In genomic region chr1:64921761-64922160, GRCh38 we compare ENCODE assay signal across 19 cellular contexts. TPM values are rescaled to one million over a fixed set of nuclear protein-coding genes. Genes with fewer than 3 reads are reported as not detected.
DNase-seq lines count a peak whose midpoint lies in the region; ATAC-seq and TF ChIP-seq lines count a peak whose summit lies in the region.
"Had no signal": no experiment of that assay in that cellular context is flagged by ENCODE, and none has a peak within 500 bp of the region (broad histone marks: within the 10 kb centered on the region; RNA-seq: fewer than 3 reads in every experiment).

No MANE protein-coding gene starts in this region.

- H3K9me2 ChIP-seq in HCT116 (ENCODE audit: insufficient read depth) = no peaks in the 10 kb centered on the region

- DNase-seq in AG10803 (ENCODE audit: low read depth) (peak; percentile 26), HCT116 (ENCODE audit: low read depth, low spot score) (no peak), cardiac fibroblast (ENCODE audit: low read depth in 2 of 2) (peak; percentile 31 to 43), mucosa of descending colon (no peak), NCI-H524 treated with DMSO at 0.1 percent for 48 hours (lab: John Stamatoyannopoulos, UW) (no peak), midbrain (lab: John Stamatoyannopoulos, UW) (no peak), SKM-1 (lab: John Stamatoyannopoulos, UW; ENCODE audit: unreplicated experiment) (no peak)
- DNase-seq in T-helper 2 cell treated with Interferon-gamma antibody and Interleukin-4, amounts not matched to agents 5 μg/mL and 100 μg/mL, for 36 hours (ENCODE audit: low spot score) = no peak
- DNase-seq: activated CD4-positive, alpha-beta T cell treated with anti-CD3 and anti-CD28 coated beads for 1 hour; effector CD4-positive, alpha-beta T cell; foreskin melanocyte; islet precursor cell; NCI-H1694; NCI-H510A; testis had no signal

- peaks cover 54% of the 10 kb centered on the region for H3K4me1 Mint-ChIP-seq in T-helper 2 cell treated with Interferon-gamma antibody and Interleukin-4, amounts not matched to agents 5 μg/mL and 100 μg/mL, for 36 hours (ENCODE audit: low read depth)

- no peaks in the 10 kb centered on the region for H4K20me1 ChIP-seq in HCT116 (ENCODE audit: insufficient read depth)

- H3K27me3 Mint-ChIP-seq in T-helper 2 cell treated with Interferon-gamma antibody and Interleukin-4, amounts not matched to agents 5 μg/mL and 100 μg/mL, for 36 hours (ENCODE audit: low read depth) = no peaks in the 10 kb centered on the region
- H3K27me3 Mint-ChIP-seq: brain had no signal

- no peak overlapping the region for H3K4me3 Mint-ChIP-seq in T-helper 2 cell treated with Interferon-gamma antibody and Interleukin-4, amounts not matched to agents 5 μg/mL and 100 μg/mL, for 36 hours
- H3K4me3 Mint-ChIP-seq: brain had no signal

- CTCF ChIA-PET in HCT116 (lab: Charles Lee) = interaction anchor here (1.2 kb wide), 1 partner anchor 153 kb away, joined by 3 read pairs; no protein-coding TSS in a partner anchor

- no peaks in the 10 kb centered on the region for H3K9me3 Mint-ChIP-seq in T-helper 2 cell treated with Interferon-gamma antibody and Interleukin-4, amounts not matched to agents 5 μg/mL and 100 μg/mL, for 36 hours
- H3K9me3 Mint-ChIP-seq: brain had no signal

- intact Hi-C loops in HCT116 (cut with micrococcal nuclease) (no loop called here), mucosa of descending colon (cut with DNase I, micrococcal nuclease) (no loop called here)

- H2AFZ ChIP-seq in HCT116 (ENCODE audit: low read depth, low read length, poor library complexity, severe bottlenecking) = no peak overlapping the region
- H2AFZ ChIP-seq: parathyroid adenoma had no signal

- no peak for TF ChIP-seq RAD21 in HCT116 (IDR thresholded peaks at IDR 0.05; ENCODE audit: low read depth)

- TF ChIP-seq CTCF in AG10803 (conservative IDR thresholded peaks at IDR 0.05; ENCODE audit: low read length) (no peak), HCT116 (IDR thresholded peaks at IDR 0.05 in 2 of 3, conservative IDR thresholded peaks at IDR 0.05 in 1 of 3; ENCODE audit: borderline replicate concordance in 1 of 3, insufficient read depth in 1 of 3, low read depth in 2 of 3, low read length in 2 of 3) (no peak), cardiac fibroblast (IDR thresholded peaks at IDR 0.05; ENCODE audit: low read depth, low read length) (no peak), mucosa of descending colon (IDR thresholded peaks at IDR 0.05) (no peak)

- TF ChIP-seq POLR2A in HCT116 (IDR thresholded peaks at IDR 0.05; ENCODE audit: borderline replicate concordance, extremely low read depth, insufficient read depth, insufficient read length) = no peak

- ATAC-seq in HCT116 = no peak
- peak; percentile 43 for ATAC-seq in mucosa of descending colon
- ATAC-seq: GM12878, Panc1 had no signal

- H3K27me3 ChIP-seq in HCT116 (ENCODE audit: insufficient read depth, low read length) = no peaks in the 10 kb centered on the region
- H3K27me3 ChIP-seq: testis had no signal

- RAD21 ChIA-PET in HCT116 (lab: Charles Lee; ENCODE audit: low non-redundant PET in 1 of 2, low total read pairs in 2 of 2, uncharacterized antibody in 2 of 2, unreplicated experiment in 2 of 2) = no interaction called here

- peaks cover 24% of the 10 kb centered on the region for H3K79me2 ChIP-seq in HCT116 (ENCODE audit: insufficient read depth, low read length)

- BruUV-seq in HCT116 (replicated peaks; lab: Mats Ljungman, UMichigan) = no TSS peak

- H3K4me1 ChIP-seq in HCT116 (ENCODE audit: control insufficient read depth in 1 of 2, insufficient read depth in 2 of 2, low read length in 2 of 2) (peaks cover 29 to 50% of the 10 kb centered on the region in 2 experiments), mucosa of descending colon (ENCODE audit: low read depth) (peaks cover 57% of the 10 kb centered on the region)
- H3K4me1 ChIP-seq: parathyroid adenoma had no signal

- H3K27ac Mint-ChIP-seq in T-helper 2 cell treated with Interferon-gamma antibody and Interleukin-4, amounts not matched to agents 5 μg/mL and 100 μg/mL, for 36 hours = no peak overlapping the region

- no peak overlapping the region for H3K27ac ChIP-seq in HCT116 (ENCODE audit: low read depth, low read length)
- H3K27ac ChIP-seq: parathyroid adenoma, testis had no signal

- H3K36me3 Mint-ChIP-seq in T-helper 2 cell treated with Interferon-gamma antibody and Interleukin-4, amounts not matched to agents 5 μg/mL and 100 μg/mL, for 36 hours (ENCODE audit: low read depth) = peaks cover 10% of the 10 kb centered on the region
- H3K36me3 Mint-ChIP-seq: brain had no signal

- POLR2A ChIA-PET in HCT116 (lab: Charles Lee) = no interaction called here

- H3K4me3 ChIP-seq in AG10803 (ENCODE audit: low read length) = no peak overlapping the region
- no peak overlapping the region for H3K4me3 ChIP-seq in HCT116 (replicated peaks in 1 of 2; ENCODE audit: low read depth in 1 of 2, low read length in 2 of 2)
- no peak overlapping the region for H3K4me3 ChIP-seq in cardiac fibroblast (replicated peaks in 1 of 2; ENCODE audit: low read depth in 2 of 2, low read length in 2 of 2)
- no peak overlapping the region for H3K4me3 ChIP-seq in mucosa of descending colon
- H3K4me3 ChIP-seq: GM12878, testis had no signal

- no peaks in the 10 kb centered on the region for H3K36me3 ChIP-seq in HCT116 (ENCODE audit: control insufficient read depth in 1 of 2, insufficient read depth in 2 of 2, low read length in 2 of 2)
- no peaks in the 10 kb centered on the region for H3K36me3 ChIP-seq in mucosa of descending colon (ENCODE audit: low read depth)

- H3K4me2 ChIP-seq in HCT116 (ENCODE audit: low read length) = peak overlapping the region; percentile 46

- H3K9ac ChIP-seq in HCT116 (ENCODE audit: low read length) = no peak overlapping the region
- H3K9ac ChIP-seq: parathyroid adenoma had no signal

- H3K9me3 ChIP-seq in HCT116 (ENCODE audit: control insufficient read depth in 1 of 2, insufficient read depth in 1 of 2, low read depth in 1 of 2, low read length in 2 of 2) = no peaks in the 10 kb centered on the region
- no peaks in the 10 kb centered on the region for H3K9me3 ChIP-seq in mucosa of descending colon
- H3K9me3 ChIP-seq: testis had no signal

TF ChIP-seq in HCT116, 20 proteins besides CTCF, POLR2A, EP300 and RAD21:
- TF ChIP-seq ELF1 (IDR thresholded peaks at IDR 0.05; ENCODE audit: borderline replicate concordance, low read depth) = no peak

RNA-seq across cellular contexts. Expression of gene JAK1, which starts 44.6 kb away (rescaled TPM):
- total RNA-seq in HCT116 (2021; ENCODE audit: unreplicated experiment) = 53.2 TPM
- polyA plus RNA-seq in HCT116 (2012) = 36.3 and 38.1 TPM in 2 replicates
- 100 to 1,000 TPM in 2 of 3 donors, 10 to 100 TPM in 1; 97.1 to 132 (median 103) TPM for total RNA-seq in mucosa of descending colon

Comparison
In these comparisons a context has a peak if more than half of its experiments do, and no peak if none do; other contexts are left out.
1. DNase-seq: peak in AG10803 (single experiment) and cardiac fibroblast (2 of 2); none in HCT116 (single experiment), mucosa of descending colon (0 of 3), T-helper 2 cell treated with Interferon-gamma antibody and Interleukin-4, amounts not matched to agents 5 μg/mL and 100 μg/mL, for 36 hours (single experiment), NCI-H524 treated with DMSO at 0.1 percent for 48 hours (single experiment), midbrain (single experiment) and SKM-1 (single experiment).